In genomic region chr10:31557854-31558253, GRCh38 we compare ENCODE assay signal across 26 cellular contexts.
"Had no signal": no experiment of that assay in that cellular context is flagged by ENCODE, and none has a peak within 500 bp of the region (broad histone marks: within the 10 kb centered on the region; RNA-seq: fewer than 3 reads in every experiment).

No MANE protein-coding gene starts in this region.

- H3K36me3 ChIP-seq: MG63, SJCRH30 had no signal

- H3K27me3 ChIP-seq: MG63, SJCRH30 had no signal

- H3K4me1 ChIP-seq: SJCRH30 had no signal

- H3K4me3 ChIP-seq: MG63, SJCRH30 had no signal

- ATAC-seq: Panc1, PC-3, SK-N-SH treated with all-trans-retinoic acid at 6 μM for 48 hours had no signal

- FAIRE-seq: HTR-8/SVneo had no signal

- H3K27ac ChIP-seq: HL-60, RWPE1, SJCRH30 had no signal

- DNase-seq: Karpas-422, KG1, MG63, NCI-H1092, NCI-H1105 treated with DMSO at 0.1 percent for 48 hours, NCI-H1417 treated with DMSO at 0.1 percent for 48 hours, NCI-H146, NCI-H1694 treated with DMSO at 0.1 percent for 48 hours, NCI-H1930, NCI-H2081, NCI-H2171, NCI-H226, NCI-H446, NCI-H510A, NCI-H524 treated with DMSO at 0.1 percent for 48 hours, NCI-H69, NCI-H774, PC-3, SHP77 treated with DMSO at 0.1 percent for 48 hours, SJCRH30, T-helper 1 cell had no signal
